In the genomic region with DNA sequence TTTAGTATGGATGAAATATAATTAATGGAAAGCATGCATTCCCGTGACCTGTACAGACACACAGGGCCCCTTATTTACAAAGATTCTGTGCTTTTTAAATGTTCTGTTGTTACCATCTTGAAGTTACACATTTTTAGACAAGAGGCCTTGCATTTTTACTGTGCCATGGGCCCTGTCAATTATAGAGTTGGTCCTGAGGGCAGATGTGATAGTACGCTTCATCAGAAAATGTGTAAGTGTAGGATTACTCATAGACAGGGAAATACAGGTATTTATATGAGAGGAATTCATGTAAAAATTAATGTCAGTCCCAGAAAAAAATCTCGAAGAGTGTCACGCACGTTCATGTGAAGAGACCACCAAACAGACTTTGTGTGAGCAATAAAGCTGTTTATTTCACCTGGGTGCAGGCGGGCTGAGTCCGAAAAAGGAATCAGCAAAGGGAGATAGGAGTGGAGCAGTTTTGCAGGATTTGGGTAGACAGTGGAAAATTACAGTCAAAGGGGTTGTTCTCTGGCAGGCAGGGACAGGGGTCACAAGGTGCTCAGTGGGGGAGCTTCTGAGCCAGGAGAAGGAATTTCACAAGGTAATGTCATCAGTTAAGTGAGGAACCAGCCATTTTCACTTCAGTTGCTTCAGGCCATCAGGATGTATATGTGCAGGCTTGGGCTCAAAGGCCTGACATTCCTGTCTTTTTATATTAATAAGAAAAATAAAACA, we compare ENCODE assay signal across 22 cellular contexts. TPM values are rescaled to one million over a fixed set of nuclear protein-coding genes. Genes with fewer than 3 reads are reported as not detected.
A peak's percentile ranks its signal among the peaks of the same experiment; 100 is the strongest.
DNase-seq lines count a peak whose midpoint lies in the region; ATAC-seq, FAIRE-seq and TF ChIP-seq lines count a peak whose summit lies in the region.
"Had no signal": no experiment of that assay in that cellular context is flagged by ENCODE, and none has a peak within 500 bp of the region (broad histone marks: within the 10 kb centered on the region; RNA-seq: fewer than 3 reads in every experiment).

No MANE protein-coding gene starts in this region.

- no peak for TF ChIP-seq RAD21 in IMR-90 (IDR thresholded peaks at IDR 0.05; ENCODE audit: low read length)
- no peak for TF ChIP-seq RAD21 in H1 (IDR thresholded peaks at IDR 0.05 in 1 of 2, conservative IDR thresholded peaks at IDR 0.05 in 1 of 2; ENCODE audit: low read depth in 2 of 2, low read length in 2 of 2)

- H3K27ac ChIP-seq in IMR-90 (ENCODE audit: insufficient read depth, low read length) (no peak overlapping the region), H1 (ENCODE audit: low read depth, low read length) (no peak overlapping the region), mesendoderm (ENCODE audit: low read depth, low read length) (peak overlapping the region; percentile 90), RWPE1 (no peak overlapping the region), left lung (no peak overlapping the region)

- H2AFZ ChIP-seq in IMR-90 (replicated peaks; ENCODE audit: low read length, poor library complexity) (no peak overlapping the region), H1 (ENCODE audit: low read length) (no peak overlapping the region)

- no peaks in the 10 kb centered on the region; the same call in 1 of the 2 replicates for H3K23me2 ChIP-seq in H1 (ENCODE audit: low read depth, low read length)

- H3K4me1 ChIP-seq in IMR-90 (ENCODE audit: control insufficient read depth, insufficient read depth, low read length) = peaks cover 8% of the 10 kb centered on the region
- peaks cover 9 to 17% (median 12%) of the 10 kb centered on the region in 4 experiments; a peak in 6 of 7 replicates for H3K4me1 ChIP-seq in H1 (replicated peaks in 1 of 4; ENCODE audit: control insufficient read depth in 3 of 4, insufficient read depth in 4 of 4, low read length in 3 of 4)
- H3K4me1 ChIP-seq in mesendoderm (ENCODE audit: control insufficient read depth, low read depth, low read length) = peaks cover 14% of the 10 kb centered on the region
- no peaks in the 10 kb centered on the region for H3K4me1 ChIP-seq in left lung

- H2BK15ac ChIP-seq in IMR-90 (ENCODE audit: low read depth, low read length) (peak overlapping the region; percentile 36; the same call in 1 of the 3 replicates), H1 (ENCODE audit: low read length) (no peak overlapping the region), mesendoderm (replicated peaks; ENCODE audit: low read depth) (no peak overlapping the region)

- H3K79me1 ChIP-seq in IMR-90 (ENCODE audit: low read depth in 1 of 2, low read length in 2 of 2) (no peaks in the 10 kb centered on the region), H1 (ENCODE audit: low read depth, low read length) (no peaks in the 10 kb centered on the region), mesendoderm (ENCODE audit: low read length) (no peaks in the 10 kb centered on the region)

- H2BK20ac ChIP-seq in IMR-90 (ENCODE audit: low read depth, low read length) = no peak overlapping the region
- H2BK20ac ChIP-seq in H1 (ENCODE audit: low read length) = no peak overlapping the region

- dilution Hi-C loops in IMR-90 (cut with HindIII; ENCODE audit: low sequenced_read_pairs, unreplicated experiment) = no loop called here

- no peak for FAIRE-seq in D721Med (lab: Jason Lieb, UNC)
- no peak for FAIRE-seq in H1 (lab: Jason Lieb, UNC)
- FAIRE-seq: A204.1, GM12891, GM18507 had no signal

- no peak for ATAC-seq in IMR-90 (ENCODE audit: low read depth)
- ATAC-seq in HG03469 (IDR thresholded peaks at IDR 0.05; ENCODE audit: unreplicated experiment) = no peak
- ATAC-seq in left lung = no peak
- ATAC-seq: Right ventricle myocardium inferior had no signal

- H2AK9ac ChIP-seq in IMR-90 (replicated peaks; ENCODE audit: low read depth, low read length, poor library complexity) = no peak overlapping the region

- H2BK120ac ChIP-seq in IMR-90 (ENCODE audit: low read depth, low read length) (0 out of 2 replicates have a peak overlapping the region, but pooled peaks have one; percentile 5), H1 (replicated peaks; ENCODE audit: low read depth, low read length) (peak overlapping the region; percentile 76), mesendoderm (ENCODE audit: low read depth, low read length) (peak overlapping the region; percentile 98)

- no peak overlapping the region for H4K91ac ChIP-seq in IMR-90 (ENCODE audit: insufficient read depth, low read depth, low read length)
- H4K91ac ChIP-seq in H1 (replicated peaks; ENCODE audit: insufficient read length, low read length) = no peak overlapping the region

- H4K5ac ChIP-seq in IMR-90 (ENCODE audit: low read depth, low read length) = no peak overlapping the region
- H4K5ac ChIP-seq in H1 (ENCODE audit: insufficient read length, low read depth, low read length) = no peak overlapping the region
- no peak overlapping the region for H4K5ac ChIP-seq in mesendoderm (ENCODE audit: low read length)

- in situ Hi-C loops in IMR-90 (cut with MboI; ENCODE audit: low sequenced_read_pairs) = no loop called here

- DNase-seq in D721Med (ENCODE audit: insufficient read length, low spot score) = peak; percentile 1
- DNase-seq in IMR-90 = no peak
- no peak for DNase-seq in H1 (ENCODE audit: low read depth in 1 of 2, low spot score in 2 of 2)
- peak; percentile 92 for DNase-seq in mesendoderm
- no peak for DNase-seq in T1000 (lab: John Stamatoyannopoulos, UW)
- no peak for DNase-seq in RWPE1 (ENCODE audit: low spot score)
- no peak for DNase-seq in left lung
- DNase-seq: C1 segment of cervical spinal cord; DND-41; GDM1; GOT3; HFFc6; NCI-H1417 treated with DMSO at 0.1 percent for 48 hours; NCI-H1930; NCI-H446; NK-92 treated with Interleukin-12 subunit alpha and Interleukin-12 subunit beta, amount 100 ng/mL, for 24 hours; OCI-M1 had no signal

- no peak overlapping the region for H3K4me2 ChIP-seq in IMR-90 (ENCODE audit: low read depth, low read length)
- H3K4me2 ChIP-seq in H1 (ENCODE audit: insufficient read depth in 1 of 2, low read depth in 2 of 2, low read length in 2 of 2) = peak overlapping the region; percentile 14 to 41; a peak in 3 of 4 replicates
- H3K4me2 ChIP-seq in mesendoderm (ENCODE audit: low read length) = no peak overlapping the region

- H3K9me3 ChIP-seq in IMR-90 (ENCODE audit: control insufficient read depth, insufficient read depth, low read length) (no peaks in the 10 kb centered on the region), H1 (ENCODE audit: insufficient read depth in 2 of 2, low read depth in 1 of 2, low read length in 1 of 2) (no peaks in the 10 kb centered on the region), left lung (no peaks in the 10 kb centered on the region)

- H3K9ac ChIP-seq in IMR-90 (ENCODE audit: low read depth, low read length) (no peak overlapping the region), H1 (replicated peaks in 1 of 4; ENCODE audit: extremely low read depth in 1 of 4, low read depth in 3 of 4, low read length in 3 of 4) (no peak overlapping the region), mesendoderm (ENCODE audit: low read length) (peak overlapping the region; percentile 51)

- CTCF ChIA-PET in IMR-90 (lab: Yijun Ruan, JAX) = no interaction called here
- CTCF ChIA-PET in H1 (lab: Charles Lee; ENCODE audit: partially characterized antibody) = interaction anchor here (0.9 to 1.6 kb wide), 4 partner anchors 9 to 123 kb away, joined by 3 to 5 read pairs (median 4); a partner anchor contains a TSS
- CTCF ChIA-PET in RWPE1 (lab: Yijun Ruan, JAX) = interaction anchor here (0.6 kb wide), 1 partner anchor 233 kb away, joined by 3 read pairs; no protein-coding TSS in a partner anchor

- 89% methylated on average over 5 of the region's 7 CpGs; no CpG with 5 or more reads in 1 of the 2 experiments for WGBS in IMR-90 (ENCODE audit: extremely low coverage in 2 of 2, insufficient read length in 1 of 2), 2 experiments
- WGBS in H1 (ENCODE audit: extremely low coverage in 1 of 2, insufficient coverage in 1 of 2, insufficient read length in 1 of 2, insufficient replicate concordance in 2 of 2, low coverage in 1 of 2, low lambda C conversion rate in 2 of 2, missing lambda C conversion rate in 1 of 2), 2 experiments = 87% methylated on average over 7 of the region's 7 CpGs; no CpG with 5 or more reads in 1 of the 2 experiments
- WGBS in mesendoderm (ENCODE audit: extremely low coverage, insufficient coverage, low lambda C conversion rate) = no CpG with 5 or more reads among the region's 7 CpGs

- H4K20me1 ChIP-seq in IMR-90 (ENCODE audit: insufficient read depth, low read length) (no peaks in the 10 kb centered on the region), H1 (replicated peaks in 1 of 2; ENCODE audit: control insufficient read depth in 1 of 2, insufficient read depth in 2 of 2, low read length in 2 of 2) (no peaks in the 10 kb centered on the region)

- POLR2A ChIA-PET in IMR-90 (lab: Charles Lee; ENCODE audit: unreplicated experiment) = no interaction called here
- POLR2A ChIA-PET in H1 (lab: Charles Lee; ENCODE audit: partially characterized antibody) = interaction anchor here (0.8 kb wide), 1 partner anchor 8 kb away, joined by 3 read pairs; no protein-coding TSS in a partner anchor
- POLR2A ChIA-PET in RWPE1 (lab: Yijun Ruan, JAX; ENCODE audit: low non-redundant PET) = no interaction called here

- no peaks in the 10 kb centered on the region for H3K36me3 ChIP-seq in IMR-90 (ENCODE audit: control insufficient read depth, insufficient read depth, low read length)
- H3K36me3 ChIP-seq in H1 (ENCODE audit: control insufficient read depth in 2 of 4, insufficient read depth in 4 of 4, low read length in 3 of 4) = no peaks in the 10 kb centered on the region
- no peaks in the 10 kb centered on the region for H3K36me3 ChIP-seq in mesendoderm (ENCODE audit: control insufficient read depth, insufficient read depth, low read length)
- H3K36me3 ChIP-seq in left lung = no peaks in the 10 kb centered on the region

- peaks cover 3% of the 10 kb centered on the region for H3K9me1 ChIP-seq in IMR-90 (ENCODE audit: insufficient read depth, low read length)

- intact Hi-C loops in IMR-90 (cut with micrococcal nuclease) (no loop called here), left lung (cut with DNase I) (no loop called here)

- no peaks in the 10 kb centered on the region for H3K27me3 ChIP-seq in IMR-90 (ENCODE audit: control insufficient read depth, insufficient read depth, low read length)
- peaks cover 0 to 1% (median 0%) of the 10 kb centered on the region in 4 experiments; a peak in 2 of 7 replicates for H3K27me3 ChIP-seq in H1 (replicated peaks in 1 of 4; ENCODE audit: control insufficient read depth in 3 of 4, extremely low read depth in 1 of 4, insufficient read depth in 3 of 4, low read length in 3 of 4)
- no peaks in the 10 kb centered on the region for H3K27me3 ChIP-seq in mesendoderm (ENCODE audit: insufficient read depth, low read length, poor library complexity)
- no peaks in the 10 kb centered on the region for H3K27me3 ChIP-seq in left lung

- H2BK12ac ChIP-seq in H1 (ENCODE audit: low read depth, low read length) = peak overlapping the region; percentile 51; the same call in 1 of the 2 replicates

- H3K18ac ChIP-seq in IMR-90 (ENCODE audit: low read depth, low read length) = no peak overlapping the region
- H3K18ac ChIP-seq in H1 (ENCODE audit: extremely low read depth, low read length) = peak overlapping the region; percentile 60
- peak overlapping the region; percentile 97 for H3K18ac ChIP-seq in mesendoderm (ENCODE audit: low read length)

- H4K8ac ChIP-seq in IMR-90 (ENCODE audit: low read depth in 2 of 2, low read length in 2 of 2) (no peak overlapping the region), H1 (ENCODE audit: extremely low read depth, insufficient read depth, low read length) (no peak overlapping the region), mesendoderm (ENCODE audit: low read depth, low read length) (peak overlapping the region; percentile 94)

- H3K79me2 ChIP-seq in H1 (ENCODE audit: control insufficient read depth in 1 of 2, insufficient read depth in 2 of 2, low read length in 2 of 2) (no peaks in the 10 kb centered on the region), mesendoderm (ENCODE audit: control insufficient read depth, insufficient read depth, low read length) (no peaks in the 10 kb centered on the region)

- H3K14ac ChIP-seq in IMR-90 (replicated peaks; ENCODE audit: low read depth, low read length) (peak overlapping the region; percentile 33; the same call in 1 of the 2 replicates), H1 (ENCODE audit: insufficient read length) (no peak overlapping the region)

- H2BK5ac ChIP-seq in IMR-90 (ENCODE audit: low read depth, low read length, poor library complexity, severe bottlenecking) (no peak overlapping the region), H1 (ENCODE audit: low read depth, low read length) (no peak overlapping the region), mesendoderm (ENCODE audit: low read length) (peak overlapping the region; percentile 98)

- H3K4me3 ChIP-seq in IMR-90 (ENCODE audit: insufficient read depth, low read depth, low read length) = no peak overlapping the region
- no peak overlapping the region for H3K4me3 ChIP-seq in H1 (ENCODE audit: extremely low read depth in 1 of 4, insufficient read depth in 2 of 4, low read depth in 3 of 4, low read length in 4 of 4)
- H3K4me3 ChIP-seq in mesendoderm (ENCODE audit: low read length) = no peak overlapping the region
- no peak overlapping the region for H3K4me3 ChIP-seq in left lung

- no TSS peak for BruUV-seq in IMR-90 (replicated peaks; lab: Mats Ljungman, UMichigan)

- no peak for TF ChIP-seq EP300 in H1 (IDR thresholded peaks at IDR 0.05; ENCODE audit: borderline replicate concordance in 1 of 2, low read depth in 2 of 2, low read length in 2 of 2)

- H3K4ac ChIP-seq in IMR-90 (ENCODE audit: low read depth, low read length) (no peak overlapping the region), H1 (replicated peaks; ENCODE audit: insufficient read length, low read depth, low read length) (no peak overlapping the region), mesendoderm (ENCODE audit: low read depth, low read length) (no peak overlapping the region)

- TF ChIP-seq CTCF in D721Med (IDR thresholded peaks at IDR 0.05; ENCODE audit: insufficient read depth, missing control alignments) (no peak), IMR-90 (conservative IDR thresholded peaks at IDR 0.05; ENCODE audit: low read depth, low read length) (no peak), H1 (IDR thresholded peaks at IDR 0.05; ENCODE audit: control extremely low read depth in 1 of 3, insufficient read depth in 1 of 3, low read depth in 1 of 3, low read length in 3 of 3) (no peak), RWPE1 (conservative IDR thresholded peaks at IDR 0.05; ENCODE audit: low read depth) (no peak), left lung (IDR thresholded peaks at IDR 0.05) (no peak)

- no peak overlapping the region for H3K56ac ChIP-seq in IMR-90 (ENCODE audit: extremely low read depth, insufficient read depth, low read length)
- H3K56ac ChIP-seq in H1 (replicated peaks; ENCODE audit: insufficient read length, low read depth, low read length) = no peak overlapping the region
- H3K56ac ChIP-seq in mesendoderm (ENCODE audit: low read length) = peak overlapping the region; percentile 74

- H3K23ac ChIP-seq in IMR-90 (ENCODE audit: low read depth, low read length) (no peak overlapping the region), H1 (ENCODE audit: insufficient read length) (no peak overlapping the region), mesendoderm (ENCODE audit: low read length) (no peak overlapping the region)

- H2AK5ac ChIP-seq in IMR-90 (ENCODE audit: low read depth, low read length) (no peak overlapping the region), H1 (ENCODE audit: low read depth, low read length) (no peak overlapping the region), mesendoderm (ENCODE audit: low read length) (no peak overlapping the region)

- TF ChIP-seq POLR2A in IMR-90 (IDR thresholded peaks at IDR 0.05; ENCODE audit: low read depth, low read length) (no peak), H1 (IDR thresholded peaks at IDR 0.05; ENCODE audit: control extremely low read depth in 1 of 2, low read depth in 2 of 2, low read length in 2 of 2) (no peak)

RNA-seq across cellular contexts. Expression of a gene that starts 12.2 kb away (rescaled TPM):
- total RNA-seq in IMR-90 (2012; rRNA removed) (81.7 and 89.1 TPM in 2 replicates), left lung (1 to 10 TPM in 1 of 2 donors, under 1 TPM in 1; 0.60 to 1.2 TPM)
- polyA plus RNA-seq in IMR-90 (2012; rRNA removed) (28.0 and 33.7 TPM in 2 replicates), H1 (2011; rRNA removed) (0.09 and 0.13 TPM in 2 replicates)
- 4.9 and 5.7 TPM in 2 replicates for polyA plus RNA-seq in IMR-90 (2012; cell fraction: cytosol; rRNA removed)
- polyA plus RNA-seq in IMR-90 (2012; cell fraction: nucleus; rRNA removed; ENCODE audit: low replicate concordance) = 29.8 and 206 TPM in 2 replicates
- 0.38 and 0.41 TPM in 2 replicates for total RNA-seq in H1 (2021; fragmentation: NEBNext Ultra II Directional; extraction: Animal tissue kit (Norgen Biotek cat#: 25700))
- polyA plus RNA-seq in H1 (2011; cell fraction: cytosol; rRNA removed) = 0.31 TPM
- polyA plus RNA-seq in H1 (2011; cell fraction: nucleus; rRNA removed) = 0.19 TPM
- polyA plus RNA-seq in H1 (2012, experiment 1 of 2) = 0.15 to 0.65 TPM (median 0.39 TPM) in 4 replicates
- polyA plus RNA-seq in H1 (2012, experiment 2 of 2) = not detected
- 0.12 TPM for polyA plus RNA-seq in H1 (2013, experiment 1 of 2)
- polyA plus RNA-seq in H1 (2013, experiment 2 of 2) = 0.28 TPM
- polyA minus RNA-seq in H1 (2011; rRNA and poly(A)+ RNA removed) = 0.49 and 0.54 TPM in 2 replicates
- polyA minus RNA-seq in H1 (2011; cell fraction: cytosol; rRNA and poly(A)+ RNA removed) = 1.6 TPM
- 1.3 TPM for polyA minus RNA-seq in H1 (2011; cell fraction: nucleus; rRNA and poly(A)+ RNA removed)
- polyA plus RNA-seq in mesendoderm (2013, experiment 1 of 2) = 3.0 TPM
- 3.0 TPM for polyA plus RNA-seq in mesendoderm (2013, experiment 2 of 2)

RNA-seq across cellular contexts. Expression of a gene that starts 30.2 kb away (rescaled TPM):
- total RNA-seq in IMR-90 (2012; rRNA removed) (25.3 and 25.8 TPM in 2 replicates), left lung (10 to 100 TPM; 17.1 to 23.0 TPM)
- polyA plus RNA-seq in IMR-90 (2012; rRNA removed) (6.8 and 8.3 TPM in 2 replicates), H1 (2011; rRNA removed) (5.2 and 10.7 TPM in 2 replicates)
- polyA plus RNA-seq in IMR-90 (2012; cell fraction: cytosol; rRNA removed) = 1.4 and 1.9 TPM in 2 replicates
- 2.6 and 17.9 TPM in 2 replicates for polyA plus RNA-seq in IMR-90 (2012; cell fraction: nucleus; rRNA removed; ENCODE audit: low replicate concordance)
- total RNA-seq in H1 (2021; fragmentation: NEBNext Ultra II Directional; extraction: Animal tissue kit (Norgen Biotek cat#: 25700)) = 25.9 and 26.1 TPM in 2 replicates
- polyA plus RNA-seq in H1 (2011; cell fraction: cytosol; rRNA removed) = 8.3 TPM
- polyA plus RNA-seq in H1 (2011; cell fraction: nucleus; rRNA removed) = 7.2 TPM
- polyA plus RNA-seq in H1 (2012, experiment 1 of 2) = 7.3 to 17.1 TPM (median 11.3 TPM) in 4 replicates
- polyA plus RNA-seq in H1 (2012, experiment 2 of 2) = 0.85 TPM
- 7.6 TPM for polyA plus RNA-seq in H1 (2013, experiment 1 of 2)
- polyA plus RNA-seq in H1 (2013, experiment 2 of 2) = 6.7 TPM
- polyA minus RNA-seq in H1 (2011; rRNA and poly(A)+ RNA removed) = 19.9 and 38.4 TPM in 2 replicates
- polyA minus RNA-seq in H1 (2011; cell fraction: cytosol; rRNA and poly(A)+ RNA removed) = 12.1 TPM
- polyA minus RNA-seq in H1 (2011; cell fraction: nucleus; rRNA and poly(A)+ RNA removed) = 28.0 TPM
- 17.6 TPM for polyA plus RNA-seq in mesendoderm (2013, experiment 1 of 2)
- 17.7 TPM for polyA plus RNA-seq in mesendoderm (2013, experiment 2 of 2)

Comparison
In these comparisons a context has a peak if more than half of its experiments do, and no peak if none do; other contexts are left out.
1. DNase-seq: peak in D721Med (single experiment) and mesendoderm (single experiment); none in IMR-90 (single experiment), H1 (0 of 2), T1000 (single experiment), RWPE1 (single experiment) and left lung (0 of 2).
2. H2BK120ac ChIP-seq: peak in every context shown above with its lines; median percentile 98 in mesendoderm; 76 in H1; 5 in IMR-90.
3. H3K4me2 ChIP-seq: peak in H1 (2 of 2); none in IMR-90 (single experiment) and mesendoderm (single experiment).
4. RNA of a gene that starts 12.2 kb away (total RNA-seq): 81.7 to 89.1 TPM in IMR-90; 0.60 to 1.2 TPM in left lung and 0.38 to 0.41 TPM in H1; every median in the first group is over 10 times any median in the second.